In the genomic region with DNA sequence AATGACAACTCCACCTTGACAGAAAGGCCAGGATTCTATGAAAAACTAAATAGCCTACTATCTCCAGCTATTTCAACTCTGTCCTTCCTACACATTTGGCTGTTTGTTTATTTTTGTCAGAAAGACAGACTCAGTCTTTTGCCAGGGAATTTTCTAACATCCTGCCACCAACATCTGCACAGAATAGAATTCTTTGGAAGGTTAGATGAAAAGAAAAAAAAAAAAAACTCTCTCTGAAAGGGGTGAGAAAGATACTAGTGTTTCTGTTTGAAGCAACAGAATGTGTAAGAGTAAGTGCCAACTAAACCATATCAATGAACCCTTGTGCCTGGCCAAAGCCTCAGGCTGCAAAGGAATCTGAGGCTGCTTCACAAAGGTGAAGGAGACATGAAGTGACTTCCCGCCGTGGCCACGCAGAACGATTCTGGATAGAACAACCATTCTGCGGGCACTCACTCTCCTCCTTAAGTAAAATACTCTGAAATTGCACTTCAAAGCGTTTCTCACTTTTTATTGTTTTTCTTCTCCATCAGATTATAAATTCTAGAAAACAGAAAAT, we compare ENCODE assay signal across 19 cellular contexts.
DNase-seq lines count a peak whose midpoint lies in the region; ATAC-seq, FAIRE-seq and TF ChIP-seq lines count a peak whose summit lies in the region.
"Had no signal": no experiment of that assay in that cellular context is flagged by ENCODE, and none has a peak within 500 bp of the region (broad histone marks: within the 10 kb centered on the region; RNA-seq: fewer than 3 reads in every experiment).

No MANE protein-coding gene starts in this region.

- ATAC-seq in Right ventricle myocardium superior (ENCODE audit: poor library complexity) = peak; percentile 53
- ATAC-seq in right cardiac atrium = no peak
- no peak for ATAC-seq in CD8-positive, alpha-beta T cell
- ATAC-seq: HCT116 had no signal

- peaks cover 10% of the 10 kb centered on the region for H3K4me1 Mint-ChIP-seq in osteocyte (ENCODE audit: unreplicated experiment)
- H3K4me1 Mint-ChIP-seq in CD8-positive, alpha-beta T cell (ENCODE audit: low read depth) = no peaks in the 10 kb centered on the region
- H3K4me1 Mint-ChIP-seq: IgD-negative memory B cell had no signal

- in situ Hi-C loops in SK-MEL-5 (cut with HindIII; ENCODE audit: low pct_unique_long_range_greater_than_20kb, low sequenced_read_pairs) = no loop called here

- no peak for TF ChIP-seq CTCF in osteocyte (IDR thresholded peaks at IDR 0.05)
- no peak for TF ChIP-seq CTCF in CD8-positive, alpha-beta T cell (IDR thresholded peaks at IDR 0.05)

- H3K9me3 Mint-ChIP-seq in osteocyte (ENCODE audit: unreplicated experiment) = no peaks in the 10 kb centered on the region
- no peaks in the 10 kb centered on the region for H3K9me3 Mint-ChIP-seq in CD8-positive, alpha-beta T cell

- POLR2A ChIA-PET in CD8-positive, alpha-beta T cell (lab: Charles Lee) = interaction anchor here (0.7 kb wide), 1 partner anchor 24 kb away, joined by 3 read pairs; no protein-coding TSS in a partner anchor

- 55% methylated on average over 6 of the region's 6 CpGs for WGBS in right cardiac atrium

- no peaks in the 10 kb centered on the region for H3K36me3 ChIP-seq in CD8-positive, alpha-beta T cell (ENCODE audit: insufficient read depth, low read length)

- no peak overlapping the region for H3K27ac ChIP-seq in right cardiac atrium (ENCODE audit: low read length)
- H3K27ac ChIP-seq in CD8-positive, alpha-beta T cell (ENCODE audit: low read depth, low read length) = no peak overlapping the region

- intact Hi-C loops in Right ventricle myocardium superior (cut with DNase I) = no loop called here
- intact Hi-C loops in right cardiac atrium (cut with DNase I) = no loop called here
- intact Hi-C loops in CD8-positive, alpha-beta T cell (cut with DNase I, micrococcal nuclease) = no loop called here

- no peak for FAIRE-seq in GM12892 (lab: Jason Lieb, UNC)
- FAIRE-seq: RCC 7860 had no signal

- DNase-seq in Right ventricle myocardium superior (no peak), right cardiac atrium (no peak), SK-MEL-5 (ENCODE audit: low read depth, low spot score) (peak; percentile 93), epidermal melanocyte (ENCODE audit: insufficient read length, low spot score) (peak; percentile 17), osteocyte (ENCODE audit: extremely low spot score, unreplicated experiment) (no peak), NCI-H748 (lab: John Stamatoyannopoulos, UW; ENCODE audit: unreplicated experiment) (no peak), GM12892 (ENCODE audit: insufficient read length) (no peak)
- no peak for DNase-seq in CD8-positive, alpha-beta T cell
- DNase-seq: C1 segment of cervical spinal cord, COR-L47, Kasumi-1, NCI-H1105, NCI-H1694, NCI-H2107, NCI-H526 treated with DMSO at 0.1 percent for 48 hours, SHP77 treated with DMSO at 0.1 percent for 48 hours had no signal

- H3K27me3 Mint-ChIP-seq in osteocyte (ENCODE audit: unreplicated experiment) = no peaks in the 10 kb centered on the region
- H3K27me3 Mint-ChIP-seq in CD8-positive, alpha-beta T cell (ENCODE audit: low read depth) = no peaks in the 10 kb centered on the region
- H3K27me3 Mint-ChIP-seq: IgD-negative memory B cell had no signal

- no peaks in the 10 kb centered on the region for H3K36me3 Mint-ChIP-seq in osteocyte (ENCODE audit: unreplicated experiment)
- no peaks in the 10 kb centered on the region for H3K36me3 Mint-ChIP-seq in CD8-positive, alpha-beta T cell
- H3K36me3 Mint-ChIP-seq: IgD-negative memory B cell had no signal

- peak overlapping the region; percentile 3 for H3K27ac Mint-ChIP-seq in osteocyte (ENCODE audit: unreplicated experiment)
- H3K27ac Mint-ChIP-seq in CD8-positive, alpha-beta T cell = no peak overlapping the region
- H3K27ac Mint-ChIP-seq: IgD-negative memory B cell had no signal

- CTCF ChIA-PET in CD8-positive, alpha-beta T cell (lab: Charles Lee) = no interaction called here

- H3K4me3 ChIP-seq in right cardiac atrium (ENCODE audit: low read length) = no peak overlapping the region
- no peak overlapping the region for H3K4me3 ChIP-seq in CD8-positive, alpha-beta T cell (ENCODE audit: low read depth, low read length)

- TF ChIP-seq POLR2A in GM12892 (IDR thresholded peaks at IDR 0.05; ENCODE audit: low read depth, low read length) = no peak

- no peak overlapping the region for H3K4me3 Mint-ChIP-seq in osteocyte (ENCODE audit: unreplicated experiment)
- no peak overlapping the region for H3K4me3 Mint-ChIP-seq in CD8-positive, alpha-beta T cell

- no peaks in the 10 kb centered on the region for H3K27me3 ChIP-seq in right cardiac atrium (ENCODE audit: control insufficient read depth, insufficient read depth)
- no peaks in the 10 kb centered on the region for H3K27me3 ChIP-seq in CD8-positive, alpha-beta T cell (ENCODE audit: insufficient read depth, low read length)

- no peaks in the 10 kb centered on the region for H3K9me3 ChIP-seq in right cardiac atrium (ENCODE audit: control insufficient read depth, low read length)
- no peaks in the 10 kb centered on the region for H3K9me3 ChIP-seq in CD8-positive, alpha-beta T cell (ENCODE audit: low read length)

- H3K4me1 ChIP-seq in right cardiac atrium (ENCODE audit: control insufficient read depth, insufficient read depth, low read length) = no peaks in the 10 kb centered on the region
- no peaks in the 10 kb centered on the region for H3K4me1 ChIP-seq in CD8-positive, alpha-beta T cell (ENCODE audit: insufficient read depth, low read length)

Comparison
In these comparisons a context has a peak if more than half of its experiments do, and no peak if none do; other contexts are left out.
1. DNase-seq: peak in SK-MEL-5 (single experiment) and epidermal melanocyte (single experiment); none in Right ventricle myocardium superior (single experiment), right cardiac atrium (0 of 3), osteocyte (single experiment), NCI-H748 (single experiment), CD8-positive, alpha-beta T cell (0 of 7) and GM12892 (single experiment).